ENCODE assay signal across 8 cellular contexts in genomic region chr7:115477193-115477651, GRCh38.
DNase-seq lines count a peak whose midpoint lies in the region; ATAC-seq and TF ChIP-seq lines count a peak whose summit lies in the region.

No MANE protein-coding gene starts in this region.

- H3K27me3 ChIP-seq in iPS-15b (ENCODE audit: control insufficient read depth, insufficient read depth, low read length): peaks cover 28% of the 10 kb centered on the region

- CTCF ChIA-PET in HEK293 (lab: Yijun Ruan, JAX): interaction anchor here (0.6 kb wide), 1 partner anchor 83 kb away, joined by 3 read pairs; no protein-coding TSS in a partner anchor

- H3K36me3 Mint-ChIP-seq in activated naive CD8-positive, alpha-beta T cell treated with anti-CD3 and anti-CD28 coated beads, Interleukin-2, amount 50 U/mL, for 24 hours (ENCODE audit: low read depth): no peaks in the 10 kb centered on the region

- ATAC-seq in activated naive CD8-positive, alpha-beta T cell treated with anti-CD3 and anti-CD28 coated beads, Interleukin-2, amount 50 U/mL, for 24 hours: no peak

- no peak overlapping the region for H3K27ac Mint-ChIP-seq in activated naive CD8-positive, alpha-beta T cell treated with anti-CD3 and anti-CD28 coated beads, Interleukin-2, amount 50 U/mL, for 24 hours

- peaks cover 35% of the 10 kb centered on the region for H3K27me3 Mint-ChIP-seq in activated naive CD8-positive, alpha-beta T cell treated with anti-CD3 and anti-CD28 coated beads, Interleukin-2, amount 50 U/mL, for 24 hours

- no peaks in the 10 kb centered on the region for H3K9me3 Mint-ChIP-seq in activated naive CD8-positive, alpha-beta T cell treated with anti-CD3 and anti-CD28 coated beads, Interleukin-2, amount 50 U/mL, for 24 hours

- no peaks in the 10 kb centered on the region; the same call in 1 of the 2 replicates for H3K4me1 ChIP-seq in HEK293 (ENCODE audit: control insufficient read depth, insufficient read depth, low read length)
- H3K4me1 ChIP-seq in iPS-15b (ENCODE audit: control insufficient read depth, insufficient read depth, low read length): peaks cover 2% of the 10 kb centered on the region

- H3K36me3 ChIP-seq in HEK293 (ENCODE audit: control insufficient read depth in 2 of 2, insufficient read depth in 1 of 2, low read length in 2 of 2): no peaks in the 10 kb centered on the region
- no peaks in the 10 kb centered on the region for H3K36me3 ChIP-seq in iPS-15b (ENCODE audit: control insufficient read depth, insufficient read depth, low read length)

- peak overlapping the region; percentile 22 for H3K4me3 ChIP-seq in HEK293 (ENCODE audit: low read depth, low read length)
- H3K4me3 ChIP-seq in iPS-15b (ENCODE audit: low read depth, low read length): peak overlapping the region; percentile 59
- H3K4me3 ChIP-seq in skin epidermis: peak overlapping the region in 5 of 7 experiments; percentile 5 to 27 (median 19)

- H3K27ac ChIP-seq in HEK293 (ENCODE audit: extremely low read depth, low read depth, low read length) (peak overlapping the region; percentile 41; the same call in 1 of the 2 replicates), skin epidermis (no peak overlapping the region)

- no peak overlapping the region for H3K9ac ChIP-seq in iPS-15b (ENCODE audit: low read depth, low read length)

- DNase-seq in activated naive CD8-positive, alpha-beta T cell treated with anti-CD3 and anti-CD28 coated beads, Interleukin-2, amount 50 U/mL, for 24 hours: no peak
- DNase-seq in NCI-H1105 (lab: John Stamatoyannopoulos, UW) (no peak), UCSD-AML1 (lab: John Stamatoyannopoulos, UW; ENCODE audit: unreplicated experiment) (no peak), Ammon's horn (ENCODE audit: low spot score) (no peak)
- no peak for DNase-seq in stimulated activated naive CD4-positive, alpha-beta T cell (lab: John Stamatoyannopoulos, UW)

- H3K9me3 ChIP-seq in HEK293 (ENCODE audit: control insufficient read depth, insufficient read depth, low read depth, low read length): no peaks in the 10 kb centered on the region
- no peaks in the 10 kb centered on the region for H3K9me3 ChIP-seq in iPS-15b (ENCODE audit: control insufficient read depth, insufficient read depth, low read length)

- H3K4me1 Mint-ChIP-seq in activated naive CD8-positive, alpha-beta T cell treated with anti-CD3 and anti-CD28 coated beads, Interleukin-2, amount 50 U/mL, for 24 hours: peaks cover 9% of the 10 kb centered on the region

- H3K4me3 Mint-ChIP-seq in activated naive CD8-positive, alpha-beta T cell treated with anti-CD3 and anti-CD28 coated beads, Interleukin-2, amount 50 U/mL, for 24 hours: peak overlapping the region; percentile 56

- POLR2A ChIA-PET in HEK293 (lab: Yijun Ruan, JAX): interaction anchor here (0.6 kb wide), 1 partner anchor 33 kb away, joined by 3 read pairs; no protein-coding TSS in a partner anchor

- TF ChIP-seq CTCF in HEK293 (tag by site-specific recombination; IDR thresholded peaks at IDR 0.05): no peak

TF ChIP-seq in HEK293, 187 proteins besides CTCF, POLR2A, EP300 and RAD21:
- TF ChIP-seq, protein P1, sequence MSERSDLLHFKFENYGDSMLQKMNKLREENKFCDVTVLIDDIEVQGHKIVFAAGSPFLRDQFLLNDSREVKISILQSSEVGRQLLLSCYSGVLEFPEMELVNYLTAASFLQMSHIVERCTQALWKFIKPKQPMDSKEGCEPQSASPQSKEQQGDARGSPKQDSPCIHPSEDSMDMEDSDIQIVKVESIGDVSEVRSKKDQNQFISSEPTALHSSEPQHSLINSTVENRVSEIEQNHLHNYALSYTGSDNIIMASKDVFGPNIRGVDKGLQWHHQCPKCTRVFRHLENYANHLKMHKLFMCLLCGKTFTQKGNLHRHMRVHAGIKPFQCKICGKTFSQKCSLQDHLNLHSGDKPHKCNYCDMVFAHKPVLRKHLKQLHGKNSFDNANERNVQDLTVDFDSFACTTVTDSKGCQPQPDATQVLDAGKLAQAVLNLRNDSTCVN (tag by site-specific recombination; optimal IDR thresholded peaks at IDR 0.05): peak; percentile 59
- TF ChIP-seq MZF1 (tag by site-specific recombination; IDR thresholded peaks at IDR 0.05; ENCODE audit: borderline replicate concordance) (no peak), ZNF777 (tag by site-specific recombination; IDR thresholded peaks at IDR 0.05; ENCODE audit: borderline replicate concordance) (peak; percentile 45; the same call in 1 of the 2 replicates), ZBTB8A (tag by site-specific recombination; IDR thresholded peaks at IDR 0.05) (0 out of 2 replicates have a peak, but pooled peaks have one; percentile 14), ZNF335 (tag by site-specific recombination; conservative IDR thresholded peaks at IDR 0.05) (peak; percentile 77), ZNF146 (tag by site-specific recombination; IDR thresholded peaks at IDR 0.05) (no peak), ZNF585B (tag by site-specific recombination; IDR thresholded peaks at IDR 0.05) (no peak), SP3 (tag by site-specific recombination; IDR thresholded peaks at IDR 0.05) (0 out of 2 replicates have a peak, but pooled peaks have one; percentile 23)
